ENCODE assay signal across 12 cellular contexts in genomic region chr6:136014454-136015421, GRCh38.
A peak's percentile ranks its signal among the peaks of the same experiment; 100 is the strongest.
DNase-seq lines count a peak whose midpoint lies in the region; ATAC-seq and TF ChIP-seq lines count a peak whose summit lies in the region.
"Had no signal": no experiment of that assay in that cellular context is flagged by ENCODE, and none has a peak within 500 bp of the region (broad histone marks: within the 10 kb centered on the region; RNA-seq: fewer than 3 reads in every experiment).

No MANE protein-coding gene starts in this region.

- H3K4ac ChIP-seq in mesendoderm (ENCODE audit: low read depth, low read length) = no peak overlapping the region

- H3K4me1 ChIP-seq in mesendoderm (ENCODE audit: control insufficient read depth, low read depth, low read length) = no peaks in the 10 kb centered on the region

- DNase-seq in AG10803 (ENCODE audit: low read depth) (peak; percentile 97), NB4 (ENCODE audit: low read depth) (peak; percentile 22), brain pericyte (ENCODE audit: low read depth, low spot score) (peak; percentile 97), mesendoderm (peak; percentile 63), HPDE6-E6E7 (ENCODE audit: extremely low spot score) (no peak), COLO668 (lab: John Stamatoyannopoulos, UW; ENCODE audit: unreplicated experiment) (no peak)
- DNase-seq in activated CD4-positive, alpha-beta T cell treated with anti-CD3 and anti-CD28 coated beads, Interleukin-2, amount 50 U/mL, for 1 hour = no peak
- DNase-seq: activated naive CD8-positive, alpha-beta T cell treated with anti-CD3 and anti-CD28 coated beads, Interleukin-2, amount 10 ng/mL, durations not matched to agents 7 days and 5 days; COR-L47; NCI-H2029 treated with DMSO at 0.1 percent for 48 hours; stimulated activated CD4-positive, alpha-beta T cell treated with anti-CD3 and anti-CD28 coated beads, Interleukin-2, amount 100 ng/mL, for 24 hours had no signal

- no peak overlapping the region for H3K18ac ChIP-seq in mesendoderm (ENCODE audit: low read length)

- H3K23ac ChIP-seq in mesendoderm (ENCODE audit: low read length) = no peak overlapping the region

- WGBS in mesendoderm (ENCODE audit: extremely low coverage, insufficient coverage, low lambda C conversion rate) = no CpG with 5 or more reads among the region's 15 CpGs

- no peaks in the 10 kb centered on the region for H3K79me2 ChIP-seq in mesendoderm (ENCODE audit: control insufficient read depth, insufficient read depth, low read length)

- no peak for ATAC-seq in GM21390 (IDR thresholded peaks at IDR 0.05; ENCODE audit: unreplicated experiment)

- no peak for TF ChIP-seq CTCF in AG10803 (conservative IDR thresholded peaks at IDR 0.05; ENCODE audit: low read length)
- TF ChIP-seq CTCF in NB4 (IDR thresholded peaks at IDR 0.05; ENCODE audit: low read depth, low read length) = no peak

- H2BK15ac ChIP-seq in mesendoderm (replicated peaks; ENCODE audit: low read depth) = no peak overlapping the region

- H3K27ac ChIP-seq in mesendoderm (ENCODE audit: low read depth, low read length) = no peak overlapping the region

- peak overlapping the region; percentile 82 for H2BK120ac ChIP-seq in mesendoderm (ENCODE audit: low read depth, low read length)

- H3K4me3 ChIP-seq in AG10803 (ENCODE audit: low read length) (no peak overlapping the region), NB4 (ENCODE audit: low read depth, low read length) (no peak overlapping the region), mesendoderm (ENCODE audit: low read length) (no peak overlapping the region)

- no peak overlapping the region for H4K5ac ChIP-seq in mesendoderm (ENCODE audit: low read length)

- no peaks in the 10 kb centered on the region for H3K79me1 ChIP-seq in mesendoderm (ENCODE audit: low read length)

- no peaks in the 10 kb centered on the region for H3K36me3 ChIP-seq in mesendoderm (ENCODE audit: control insufficient read depth, insufficient read depth, low read length)

- H2BK5ac ChIP-seq in mesendoderm (ENCODE audit: low read length) = no peak overlapping the region

- H4K8ac ChIP-seq in mesendoderm (ENCODE audit: low read depth, low read length) = no peak overlapping the region

- H3K9ac ChIP-seq in mesendoderm (ENCODE audit: low read length) = no peak overlapping the region

- no peak overlapping the region for H2AK5ac ChIP-seq in mesendoderm (ENCODE audit: low read length)

- H3K4me2 ChIP-seq in mesendoderm (ENCODE audit: low read length) = no peak overlapping the region

- no peak for TF ChIP-seq POLR2A in NB4 (IDR thresholded peaks at IDR 0.05; ENCODE audit: extremely low read depth, insufficient read length)

- H3K56ac ChIP-seq in mesendoderm (ENCODE audit: low read length) = no peak overlapping the region

- H3K27me3 ChIP-seq in mesendoderm (ENCODE audit: insufficient read depth, low read length, poor library complexity) = no peaks in the 10 kb centered on the region

Comparison
In these comparisons a context has a peak if more than half of its experiments do, and no peak if none do; other contexts are left out.
1. DNase-seq: peak in AG10803 (single experiment), NB4 (single experiment), brain pericyte (single experiment) and mesendoderm (single experiment); none in activated CD4-positive, alpha-beta T cell treated with anti-CD3 and anti-CD28 coated beads, Interleukin-2, amount 50 U/mL, for 1 hour (single experiment), HPDE6-E6E7 (single experiment) and COLO668 (single experiment).